ENCODE assay signal across 37 cellular contexts in the genomic region with DNA sequence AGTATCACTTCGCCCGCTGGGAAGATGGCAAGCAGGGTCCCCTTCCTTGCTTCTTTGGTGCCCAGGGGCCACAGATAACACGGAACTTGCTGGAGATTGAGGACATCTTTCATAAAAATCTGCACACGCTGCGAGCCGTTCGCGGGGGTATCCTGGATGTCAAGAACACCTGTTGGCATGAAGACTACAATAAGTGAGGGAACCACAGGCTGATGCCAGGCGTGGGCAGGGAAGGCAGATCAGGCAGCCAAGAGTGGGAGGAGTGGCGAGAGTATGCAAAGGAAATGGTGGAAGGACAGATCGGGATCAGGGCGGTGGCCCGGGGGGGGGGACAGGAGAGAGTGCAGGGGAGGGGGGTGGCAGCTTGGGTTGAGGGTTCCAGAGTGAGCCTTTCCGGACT. TPM values are rescaled to one million over a fixed set of nuclear protein-coding genes. Genes with fewer than 3 reads are reported as not detected.
"Had no signal": no experiment of that assay in that cellular context is flagged by ENCODE, and none has a peak within 500 bp of the region (broad histone marks: within the 10 kb centered on the region; RNA-seq: fewer than 3 reads in every experiment).

No MANE protein-coding gene starts in this region.

- H3K4me1 Mint-ChIP-seq: activated CD4-positive, alpha-beta T cell treated with anti-CD3 and anti-CD28 coated beads for 36 hours; activated CD4-positive, alpha-beta T cell treated with anti-CD3 and anti-CD28 coated beads, Interleukin-2, amount 10 ng/mL, durations not matched to agents 24 days and 14 days; activated CD8-positive, alpha-beta memory T cell treated with anti-CD3 and anti-CD28 coated beads, Interleukin-2, amount 10 ng/mL, durations not matched to agents 7 days and 5 days; activated naive CD4-positive, alpha-beta T cell treated with anti-CD3 and anti-CD28 coated beads, Interleukin-2, amount 50 U/mL, for 24 hours; activated naive CD8-positive, alpha-beta T cell treated with anti-CD3 and anti-CD28 coated beads for 36 hours; activated naive CD8-positive, alpha-beta T cell treated with anti-CD3 and anti-CD28 coated beads, Interleukin-2, amount 50 U/mL, for 24 hours; endodermal cell had no signal

- H3K4me1 ChIP-seq: adrenal gland, body of pancreas had no signal

- H3K4me3 Mint-ChIP-seq: activated CD4-positive, alpha-beta memory T cell treated with anti-CD3 and anti-CD28 coated beads for 36 hours; activated CD4-positive, alpha-beta T cell treated with anti-CD3 and anti-CD28 coated beads for 36 hours; activated CD4-positive, alpha-beta T cell treated with anti-CD3 and anti-CD28 coated beads, Interleukin-2, amount 10 ng/mL, durations not matched to agents 24 days and 14 days; activated CD8-positive, alpha-beta memory T cell treated with anti-CD3 and anti-CD28 coated beads, Interleukin-2, amount 10 ng/mL, durations not matched to agents 7 days and 5 days; activated CD8-positive, alpha-beta T cell treated with anti-CD3 and anti-CD28 coated beads, Interleukin-2, amount 10 ng/mL, durations not matched to agents 7 days and 5 days; activated naive CD4-positive, alpha-beta T cell treated with anti-CD3 and anti-CD28 coated beads for 36 hours; activated naive CD4-positive, alpha-beta T cell treated with anti-CD3 and anti-CD28 coated beads, Interleukin-2, amount 50 U/mL, for 24 hours; activated naive CD8-positive, alpha-beta T cell treated with anti-CD3 and anti-CD28 coated beads for 36 hours; activated naive CD8-positive, alpha-beta T cell treated with anti-CD3 and anti-CD28 coated beads, Interleukin-2, amount 50 U/mL, for 24 hours; activated T-helper 1 cell treated with anti-CD3 and anti-CD28 coated beads, Interleukin-12 subunit alpha, Interleukin-12 subunit beta, Interleukin-2, Interleukin-4 antibody, amounts not matched to agents 30 ng/mL and 10 ng/mL and 1 ng/mL, durations not matched to agents 14 hours and 24 hours and 36 hours; dendritic cell treated with granulocyte-macrophage colony-stimulating factor and Interleukin-4, amounts not matched to agents 40 ng/mL and 50 ng/mL, for 4 days; endodermal cell; T-helper 17 cell; T-helper 2 cell treated with Interferon-gamma antibody and Interleukin-4, amounts not matched to agents 5 μg/mL and 100 μg/mL, for 36 hours had no signal

- H3K36me3 Mint-ChIP-seq: activated CD4-positive, alpha-beta memory T cell treated with anti-CD3 and anti-CD28 coated beads for 36 hours; activated CD8-positive, alpha-beta memory T cell treated with anti-CD3 and anti-CD28 coated beads, Interleukin-2, amount 10 ng/mL, durations not matched to agents 7 days and 5 days; activated naive CD4-positive, alpha-beta T cell treated with anti-CD3 and anti-CD28 coated beads, Interleukin-2, amount 50 U/mL, for 24 hours; activated naive CD8-positive, alpha-beta T cell treated with anti-CD3 and anti-CD28 coated beads for 36 hours had no signal

- H3K36me3 ChIP-seq: adrenal gland, cardiac muscle cell had no signal

- H3K9me3 ChIP-seq: adrenal gland, body of pancreas had no signal

- H3K9me3 Mint-ChIP-seq: activated CD4-positive, alpha-beta memory T cell treated with anti-CD3 and anti-CD28 coated beads for 36 hours; activated CD4-positive, alpha-beta T cell treated with anti-CD3 and anti-CD28 coated beads, Interleukin-2, amount 10 ng/mL, durations not matched to agents 24 days and 14 days; activated naive CD4-positive, alpha-beta T cell treated with anti-CD3 and anti-CD28 coated beads for 36 hours; activated naive CD4-positive, alpha-beta T cell treated with anti-CD3 and anti-CD28 coated beads, Interleukin-2, amount 50 U/mL, for 24 hours; activated naive CD8-positive, alpha-beta T cell treated with anti-CD3 and anti-CD28 coated beads for 36 hours; activated naive CD8-positive, alpha-beta T cell treated with anti-CD3 and anti-CD28 coated beads, Interleukin-2, amount 50 U/mL, for 24 hours; activated T-helper 1 cell treated with anti-CD3 and anti-CD28 coated beads, Interleukin-12 subunit alpha, Interleukin-12 subunit beta, Interleukin-2, Interleukin-4 antibody, amounts not matched to agents 30 ng/mL and 10 ng/mL and 1 ng/mL, durations not matched to agents 14 hours and 24 hours and 36 hours; activated T-helper 2 cell treated with anti-CD3 and anti-CD28 coated beads, Interferon-gamma antibody, Interleukin-2, Interleukin-4, amounts not matched to agents 10 μg/mL and 5 μg/mL and 100 μg/mL, durations not matched to agents 14 hours and 24 hours and 36 hours; dendritic cell treated with granulocyte-macrophage colony-stimulating factor and Interleukin-4, amounts not matched to agents 40 ng/mL and 50 ng/mL, for 4 days; endodermal cell; T-helper 2 cell treated with Interferon-gamma antibody and Interleukin-4, amounts not matched to agents 5 μg/mL and 100 μg/mL, for 36 hours had no signal

- DNase-seq: activated CD4-positive, alpha-beta memory T cell treated with anti-CD3 and anti-CD28 coated beads for 36 hours; activated CD4-positive, alpha-beta T cell treated with anti-CD3 and anti-CD28 coated beads for 36 hours; activated CD4-positive, alpha-beta T cell treated with anti-CD3 and anti-CD28 coated beads, Interleukin-2, amount 10 ng/mL, durations not matched to agents 24 days and 14 days; activated CD4-positive, CD25-positive, alpha-beta regulatory T cell; activated CD4-positive, CD25-positive, alpha-beta regulatory T cell treated with anti-CD3 and anti-CD28 coated beads, Interleukin-2, amount 50 U/mL, for 72 hours; activated CD8-positive, alpha-beta memory T cell treated with anti-CD3 and anti-CD28 coated beads, Interleukin-2, amount 10 ng/mL, durations not matched to agents 7 days and 5 days; activated CD8-positive, alpha-beta memory T cell treated with anti-CD3 and anti-CD28 coated beads, Interleukin-2, amount 50 U/mL, for 4 hours; activated CD8-positive, alpha-beta T cell treated with anti-CD3 and anti-CD28 coated beads, Interleukin-2, amount 10 ng/mL, durations not matched to agents 7 days and 5 days; activated effector memory CD4-positive, alpha-beta T cell treated with anti-CD3 and anti-CD28 coated beads, Interleukin-2, amount 50 U/mL, for 16 hours; activated naive CD4-positive, alpha-beta T cell treated with anti-CD3 and anti-CD28 coated beads for 36 hours; activated naive CD8-positive, alpha-beta T cell treated with anti-CD3 and anti-CD28 coated beads for 36 hours; activated naive CD8-positive, alpha-beta T cell treated with anti-CD3 and anti-CD28 coated beads, Interleukin-2, amount 50 U/mL, for 24 hours; activated T-cell treated with anti-CD3 and anti-CD28 coated beads, Interleukin-2, amount 50 U/mL, for 1 hour; activated T-cell treated with anti-CD3 and anti-CD28 coated beads, Interleukin-2, amount 50 U/mL, for 48 hours; adrenal gland; aorta; central memory CD4-positive, alpha-beta T cell; cerebellar nuclear complex; effector memory CD4-positive, alpha-beta T cell; endodermal cell; foreskin fibroblast; head of caudate nucleus; T-helper 1 cell; T-helper 17 cell; T1000 had no signal

- H3K4me3 ChIP-seq: adrenal gland, body of pancreas, cardiac muscle cell, coronary artery had no signal

- H3K27ac Mint-ChIP-seq: activated CD4-positive, alpha-beta memory T cell treated with anti-CD3 and anti-CD28 coated beads for 36 hours; activated CD4-positive, alpha-beta T cell treated with anti-CD3 and anti-CD28 coated beads for 36 hours; activated CD4-positive, alpha-beta T cell treated with anti-CD3 and anti-CD28 coated beads, Interleukin-2, amount 10 ng/mL, durations not matched to agents 24 days and 14 days; activated CD8-positive, alpha-beta memory T cell treated with anti-CD3 and anti-CD28 coated beads, Interleukin-2, amount 10 ng/mL, durations not matched to agents 7 days and 5 days; activated CD8-positive, alpha-beta T cell treated with anti-CD3 and anti-CD28 coated beads, Interleukin-2, amount 10 ng/mL, durations not matched to agents 7 days and 5 days; activated naive CD4-positive, alpha-beta T cell treated with anti-CD3 and anti-CD28 coated beads for 36 hours; activated naive CD4-positive, alpha-beta T cell treated with anti-CD3 and anti-CD28 coated beads, Interleukin-2, amount 50 U/mL, for 24 hours; activated naive CD8-positive, alpha-beta T cell treated with anti-CD3 and anti-CD28 coated beads for 36 hours; activated naive CD8-positive, alpha-beta T cell treated with anti-CD3 and anti-CD28 coated beads, Interleukin-2, amount 50 U/mL, for 24 hours; activated T-helper 1 cell treated with anti-CD3 and anti-CD28 coated beads, Interleukin-12 subunit alpha, Interleukin-12 subunit beta, Interleukin-2, Interleukin-4 antibody, amounts not matched to agents 30 ng/mL and 10 ng/mL and 1 ng/mL, durations not matched to agents 14 hours and 24 hours and 36 hours; activated T-helper 2 cell treated with anti-CD3 and anti-CD28 coated beads, Interferon-gamma antibody, Interleukin-2, Interleukin-4, amounts not matched to agents 10 μg/mL and 5 μg/mL and 100 μg/mL, durations not matched to agents 14 hours and 24 hours and 36 hours; dendritic cell treated with granulocyte-macrophage colony-stimulating factor and Interleukin-4, amounts not matched to agents 40 ng/mL and 50 ng/mL, for 4 days; endodermal cell; T-helper 17 cell; T-helper 2 cell treated with Interferon-gamma antibody and Interleukin-4, amounts not matched to agents 5 μg/mL and 100 μg/mL, for 36 hours had no signal

- ATAC-seq: activated CD4-positive, alpha-beta T cell treated with anti-CD3 and anti-CD28 coated beads for 36 hours; activated CD8-positive, alpha-beta memory T cell treated with anti-CD3 and anti-CD28 coated beads, Interleukin-2, amount 10 ng/mL, durations not matched to agents 7 days and 5 days; activated CD8-positive, alpha-beta T cell treated with anti-CD3 and anti-CD28 coated beads, Interleukin-2, amount 10 ng/mL, durations not matched to agents 7 days and 5 days; activated naive CD8-positive, alpha-beta T cell treated with anti-CD3 and anti-CD28 coated beads, Interleukin-2, amount 50 U/mL, for 24 hours; body of pancreas; esophagus mucosa; T-helper 17 cell had no signal

- FAIRE-seq: frontal cortex had no signal

- H3K27ac ChIP-seq: adrenal gland, body of pancreas, cardiac muscle cell, coronary artery, dorsolateral prefrontal cortex had no signal

RNA-seq across cellular contexts. Expression of gene DNAH2, which starts 22.2 kb away (rescaled TPM):
- total RNA-seq: activated CD4-positive, alpha-beta memory T cell treated with anti-CD3 and anti-CD28 coated beads for 36 hours; activated CD4-positive, alpha-beta T cell treated with anti-CD3 and anti-CD28 coated beads for 36 hours; activated CD4-positive, alpha-beta T cell treated with anti-CD3 and anti-CD28 coated beads, Interleukin-2, amount 10 ng/mL, durations not matched to agents 24 days and 14 days; activated CD8-positive, alpha-beta memory T cell treated with anti-CD3 and anti-CD28 coated beads, Interleukin-2, amount 10 ng/mL, durations not matched to agents 7 days and 5 days; activated CD8-positive, alpha-beta T cell treated with anti-CD3 and anti-CD28 coated beads, Interleukin-2, amount 10 ng/mL, durations not matched to agents 7 days and 5 days; activated naive CD4-positive, alpha-beta T cell treated with anti-CD3 and anti-CD28 coated beads for 36 hours; activated T-helper 1 cell treated with anti-CD3 and anti-CD28 coated beads, Interleukin-12 subunit alpha, Interleukin-12 subunit beta, Interleukin-2, Interleukin-4 antibody, amounts not matched to agents 30 ng/mL and 10 ng/mL and 1 ng/mL, durations not matched to agents 14 hours and 24 hours and 36 hours; activated T-helper 2 cell treated with anti-CD3 and anti-CD28 coated beads, Interferon-gamma antibody, Interleukin-2, Interleukin-4, amounts not matched to agents 10 μg/mL and 5 μg/mL and 100 μg/mL, durations not matched to agents 14 hours and 24 hours and 36 hours; epithelial cell of proximal tubule had no signal

RNA-seq across cellular contexts. Expression of gene EFNB3, which starts 34.7 kb away (rescaled TPM):
- total RNA-seq: activated CD4-positive, alpha-beta memory T cell treated with anti-CD3 and anti-CD28 coated beads for 36 hours; activated CD4-positive, alpha-beta T cell treated with anti-CD3 and anti-CD28 coated beads for 36 hours; activated CD4-positive, alpha-beta T cell treated with anti-CD3 and anti-CD28 coated beads, Interleukin-2, amount 10 ng/mL, durations not matched to agents 24 days and 14 days; activated CD8-positive, alpha-beta memory T cell treated with anti-CD3 and anti-CD28 coated beads, Interleukin-2, amount 10 ng/mL, durations not matched to agents 7 days and 5 days; activated CD8-positive, alpha-beta T cell treated with anti-CD3 and anti-CD28 coated beads, Interleukin-2, amount 10 ng/mL, durations not matched to agents 7 days and 5 days; activated naive CD4-positive, alpha-beta T cell treated with anti-CD3 and anti-CD28 coated beads for 36 hours; activated naive CD8-positive, alpha-beta T cell treated with anti-CD3 and anti-CD28 coated beads for 36 hours; activated T-helper 2 cell treated with anti-CD3 and anti-CD28 coated beads, Interferon-gamma antibody, Interleukin-2, Interleukin-4, amounts not matched to agents 10 μg/mL and 5 μg/mL and 100 μg/mL, durations not matched to agents 14 hours and 24 hours and 36 hours; T-helper 17 cell had no signal
